11 cellular contexts compared by ENCODE assay signal in genomic region chr3:188946837-188947236, GRCh38.
A peak's percentile ranks its signal among the peaks of the same experiment; 100 is the strongest.
DNase-seq lines count a peak whose midpoint lies in the region; ATAC-seq, FAIRE-seq and TF ChIP-seq lines count a peak whose summit lies in the region.
"Had no signal": no experiment of that assay in that cellular context is flagged by ENCODE, and none has a peak within 500 bp of the region (broad histone marks: within the 10 kb centered on the region; RNA-seq: fewer than 3 reads in every experiment).

No MANE protein-coding gene starts in this region.

- H3K27me3 Mint-ChIP-seq in endothelial cell (ENCODE audit: unreplicated experiment), result peaks cover 16% of the 10 kb centered on the region
- H3K27me3 Mint-ChIP-seq in naive B cell, result peaks cover 15 to 36% (median 27%) of the 10 kb centered on the region in 3 donors

- no peaks in the 10 kb centered on the region for H3K9me3 ChIP-seq in small intestine (ENCODE audit: control insufficient read depth, low read depth)

- FAIRE-seq in small intestine (lab: Jason Lieb, UNC), result no peak

- no peaks in the 10 kb centered on the region for H3K36me3 ChIP-seq in small intestine (ENCODE audit: control insufficient read depth in 2 of 2, insufficient read depth in 2 of 2, low read length in 2 of 2)

- peaks cover 0 to 16% of the 10 kb centered on the region in 2 donors for H3K4me1 ChIP-seq in small intestine (ENCODE audit: control insufficient read depth in 2 of 2, insufficient read depth in 1 of 2, low read depth in 1 of 2, low read length in 1 of 2)

- H3K4me3 ChIP-seq in small intestine (ENCODE audit: low read depth in 1 of 2, low read length in 2 of 2), result peak overlapping the region in 1 of 2 donors; percentile 33

- WGBS in small intestine, 3 donors, result 67 to 75% (median 73%) methylated on average over 8 of the region's 8 CpGs

- peak overlapping the region; percentile 15 for H3K4me3 Mint-ChIP-seq in endothelial cell (ENCODE audit: unreplicated experiment)
- H3K4me3 Mint-ChIP-seq in naive B cell, result peak overlapping the region in 5 of 8 donors; percentile 29 to 70 (median 45)

- H3K9me3 Mint-ChIP-seq in endothelial cell (ENCODE audit: unreplicated experiment) (no peaks in the 10 kb centered on the region), naive B cell (no peaks in the 10 kb centered on the region)

- no peaks in the 10 kb centered on the region for H3K27me3 ChIP-seq in small intestine (ENCODE audit: control insufficient read depth in 2 of 2, insufficient read depth in 2 of 2, low read length in 2 of 2)

- ATAC-seq in left cardiac atrium (peak; percentile 2 to 3), Right ventricle myocardium superior (ENCODE audit: poor library complexity) (no peak), naive B cell (ENCODE audit: low read depth in 2 of 2) (no peak), HG03342 (IDR thresholded peaks at IDR 0.05; ENCODE audit: unreplicated experiment) (no peak)
- ATAC-seq: stimulated activated naive CD8-positive, alpha-beta T cell treated with anti-CD3 and anti-CD28 coated beads, Interleukin-15, Interleukin-2, amounts not matched to agents 100 U/mL and 50 U/mL, for 24 hours had no signal

- no peak for TF ChIP-seq CTCF in endothelial cell (IDR thresholded peaks at IDR 0.05; ENCODE audit: unreplicated experiment)

- H3K36me3 Mint-ChIP-seq in endothelial cell (ENCODE audit: low read depth, unreplicated experiment) (peaks cover 13% of the 10 kb centered on the region), naive B cell (no peaks in the 10 kb centered on the region)

- H3K27ac Mint-ChIP-seq in endothelial cell (ENCODE audit: unreplicated experiment) (no peak overlapping the region), naive B cell (no peak overlapping the region)

- peak overlapping the region in 1 of 2 donors; percentile 86 for H3K27ac ChIP-seq in small intestine (ENCODE audit: low read depth in 1 of 2, low read length in 1 of 2)
- H3K27ac ChIP-seq: HL-60 had no signal

- H3K4me1 Mint-ChIP-seq in endothelial cell (ENCODE audit: unreplicated experiment) (peaks cover 7% of the 10 kb centered on the region), naive B cell (peaks cover 9 to 13% (median 13%) of the 10 kb centered on the region in 3 donors)

- intact Hi-C loops in left cardiac atrium (cut with DNase I), result loop anchor here in 1 of 2 donors (5.0 to 10.0 kb wide), 2 partner anchors 45 to 162 kb away; no protein-coding TSS in a partner anchor
- intact Hi-C loops in Right ventricle myocardium superior (cut with DNase I), result loop anchor here (10.0 kb wide), 1 partner anchor 792 kb away; the partner anchor contains the start of gene LPP

- DNase-seq in left cardiac atrium (no peak), Right ventricle myocardium superior (no peak), endothelial cell (ENCODE audit: low spot score) (no peak), naive B cell (no peak), small intestine (no peak), foreskin melanocyte (no peak)
- DNase-seq in activated CD4-positive, CD25-positive, alpha-beta regulatory T cell treated with anti-CD3 and anti-CD28 coated beads, Interleukin-2, amount 50 U/mL, for 72 hours, result no peak
- DNase-seq: activated gamma-delta T cell; stimulated activated naive CD8-positive, alpha-beta T cell treated with anti-CD3 and anti-CD28 coated beads, Interleukin-15, Interleukin-2, amounts not matched to agents 100 U/mL and 50 U/mL, for 24 hours had no signal

Comparison
In these comparisons a context has a peak if more than half of its experiments do, and no peak if none do; other contexts are left out.
1. ATAC-seq: peak in left cardiac atrium (2 of 2); none in Right ventricle myocardium superior (single experiment), naive B cell (0 of 2) and HG03342 (single experiment).